Comparison of ENCODE assay signal across 2 cellular contexts in genomic region chr2:205352593-205352992, GRCh38.
TF ChIP-seq lines count a peak whose summit lies in the region.

No MANE protein-coding gene starts in this region.

TF ChIP-seq in IMR-90, 13 proteins besides CTCF, POLR2A, EP300 and RAD21 (continued from another document):
- TF ChIP-seq MXI1 (IDR thresholded peaks at IDR 0.05; ENCODE audit: borderline replicate concordance, low read depth, low read length): no peak
- TF ChIP-seq ELK1 (IDR thresholded peaks at IDR 0.05; ENCODE audit: borderline replicate concordance, low read depth, low read length): no peak

TF ChIP-seq in HEK293T, 16 proteins besides CTCF, POLR2A, EP300 and RAD21 (continued from another document):
- TF ChIP-seq FOXK2 (IDR thresholded peaks at IDR 0.05) (no peak), NFRKB (IDR thresholded peaks at IDR 0.05) (no peak), ARNT (IDR thresholded peaks at IDR 0.05) (no peak), FOXA1 (IDR thresholded peaks at IDR 0.05) (no peak), ZNF384 (IDR thresholded peaks at IDR 0.05) (no peak), LEF1 (IDR thresholded peaks at IDR 0.05; ENCODE audit: borderline replicate concordance) (no peak), CTBP1 (IDR thresholded peaks at IDR 0.05; ENCODE audit: borderline replicate concordance) (no peak)
- TF ChIP-seq, protein P1, sequence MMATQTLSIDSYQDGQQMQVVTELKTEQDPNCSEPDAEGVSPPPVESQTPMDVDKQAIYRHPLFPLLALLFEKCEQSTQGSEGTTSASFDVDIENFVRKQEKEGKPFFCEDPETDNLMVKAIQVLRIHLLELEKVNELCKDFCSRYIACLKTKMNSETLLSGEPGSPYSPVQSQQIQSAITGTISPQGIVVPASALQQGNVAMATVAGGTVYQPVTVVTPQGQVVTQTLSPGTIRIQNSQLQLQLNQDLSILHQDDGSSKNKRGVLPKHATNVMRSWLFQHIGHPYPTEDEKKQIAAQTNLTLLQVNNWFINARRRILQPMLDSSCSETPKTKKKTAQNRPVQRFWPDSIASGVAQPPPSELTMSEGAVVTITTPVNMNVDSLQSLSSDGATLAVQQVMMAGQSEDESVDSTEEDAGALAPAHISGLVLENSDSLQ (IDR thresholded peaks at IDR 0.05): no peak
